Comparison of ENCODE assay signal across 9 cellular contexts in genomic region chr15:66481107-66481856, GRCh38. TPM values are rescaled to one million over a fixed set of nuclear protein-coding genes. Genes with fewer than 3 reads are reported as not detected.
DNase-seq lines count a peak whose midpoint lies in the region; TF ChIP-seq lines count a peak whose summit lies in the region.
"Had no signal": no experiment of that assay in that cellular context is flagged by ENCODE, and none has a peak within 500 bp of the region (broad histone marks: within the 10 kb centered on the region; RNA-seq: fewer than 3 reads in every experiment).

No MANE protein-coding gene starts in this region.

- no peak overlapping the region for H3K4ac ChIP-seq in trophoblast cell (ENCODE audit: low read depth, low read length)

- no peaks in the 10 kb centered on the region for H3K27me3 ChIP-seq in SJCRH30
- no peaks in the 10 kb centered on the region for H3K27me3 ChIP-seq in trophoblast cell (ENCODE audit: insufficient read depth, low read length)

- H3K4me1 Mint-ChIP-seq in endothelial cell (ENCODE audit: unreplicated experiment) = peaks cover 4% of the 10 kb centered on the region

- H3K4me3 ChIP-seq in SJCRH30 (no peak overlapping the region), trophoblast cell (ENCODE audit: low read depth, low read length) (no peak overlapping the region)

- no peak for TF ChIP-seq CTCF in endothelial cell (IDR thresholded peaks at IDR 0.05; ENCODE audit: unreplicated experiment)

- DNase-seq in HK-2 (ENCODE audit: unreplicated experiment) (peak; percentile 44), SJCRH30 (peak; percentile 43 to 51), endothelial cell (ENCODE audit: low spot score) (no peak), trophoblast cell (peak; percentile 90 to 91), DMS79 (lab: John Stamatoyannopoulos, UW) (no peak), DMS53 (lab: John Stamatoyannopoulos, UW) (no peak), HuH-7.5 (ENCODE audit: low spot score) (no peak)
- DNase-seq: activated CD4-positive, alpha-beta T cell treated with anti-CD3 and anti-CD28 coated beads, Interleukin-2, amount 10 ng/mL, durations not matched to agents 24 days and 14 days had no signal

- H3K79me2 ChIP-seq in trophoblast cell (ENCODE audit: control insufficient read depth, insufficient read depth, low read length, poor library complexity) = peaks cover 1% of the 10 kb centered on the region

- H3K23ac ChIP-seq in trophoblast cell (ENCODE audit: low read length) = no peak overlapping the region

- WGBS in trophoblast cell (ENCODE audit: extremely low coverage, insufficient coverage, insufficient read length) = no CpG with 5 or more reads among the region's 10 CpGs

- H3K4me1 ChIP-seq in SJCRH30 (peaks cover 23% of the 10 kb centered on the region), trophoblast cell (ENCODE audit: control insufficient read depth in 1 of 2, insufficient read depth in 2 of 2, low read length in 2 of 2) (peaks cover 11 to 22% of the 10 kb centered on the region in 2 experiments)

- H2BK120ac ChIP-seq in trophoblast cell (ENCODE audit: insufficient read depth, low read length, poor library complexity) = no peak overlapping the region

- no peak overlapping the region for H3K27ac Mint-ChIP-seq in endothelial cell (ENCODE audit: unreplicated experiment)
- H3K27ac Mint-ChIP-seq: activated CD4-positive, alpha-beta T cell treated with anti-CD3 and anti-CD28 coated beads, Interleukin-2, amount 10 ng/mL, durations not matched to agents 24 days and 14 days had no signal

- peak overlapping the region; percentile 14 for H3K4me2 ChIP-seq in trophoblast cell (ENCODE audit: low read length)

- H2AFZ ChIP-seq in trophoblast cell (ENCODE audit: insufficient read depth, low read length, poor library complexity) = no peak overlapping the region

- H3K14ac ChIP-seq in trophoblast cell (ENCODE audit: low read length) = no peak overlapping the region

- peak overlapping the region; percentile 47 for H3K4me3 Mint-ChIP-seq in endothelial cell (ENCODE audit: unreplicated experiment)
- H3K4me3 Mint-ChIP-seq: activated CD4-positive, alpha-beta T cell treated with anti-CD3 and anti-CD28 coated beads, Interleukin-2, amount 10 ng/mL, durations not matched to agents 24 days and 14 days; CD14-positive monocyte had no signal

- H3K27me3 Mint-ChIP-seq in endothelial cell (ENCODE audit: unreplicated experiment) = peaks cover 18% of the 10 kb centered on the region
- H3K27me3 Mint-ChIP-seq: activated CD4-positive, alpha-beta T cell treated with anti-CD3 and anti-CD28 coated beads, Interleukin-2, amount 10 ng/mL, durations not matched to agents 24 days and 14 days had no signal

- H3K9ac ChIP-seq in trophoblast cell (ENCODE audit: low read length) = no peak overlapping the region

- H3K36me3 ChIP-seq in SJCRH30 (peaks cover 21% of the 10 kb centered on the region), trophoblast cell (ENCODE audit: control insufficient read depth in 1 of 2, insufficient read depth in 2 of 2, low read length in 2 of 2) (peaks cover 24 to 30% of the 10 kb centered on the region in 2 experiments)

- H3K27ac ChIP-seq in SJCRH30 = peak overlapping the region; percentile 10; the same call in 1 of the 2 replicates
- peak overlapping the region; percentile 57 for H3K27ac ChIP-seq in trophoblast cell (ENCODE audit: low read depth, low read length)

- H2BK12ac ChIP-seq in trophoblast cell (ENCODE audit: low read length) = peak overlapping the region; percentile 1

- H4K12ac ChIP-seq in trophoblast cell (ENCODE audit: low read depth, low read length) = no peak overlapping the region

- H4K8ac ChIP-seq in trophoblast cell (ENCODE audit: low read depth, low read length) = no peak overlapping the region

- no peak overlapping the region for H2AK5ac ChIP-seq in trophoblast cell (ENCODE audit: low read length)

- H3K18ac ChIP-seq in trophoblast cell (ENCODE audit: low read length) = no peak overlapping the region

- peaks cover 39% of the 10 kb centered on the region for H3K36me3 Mint-ChIP-seq in endothelial cell (ENCODE audit: low read depth, unreplicated experiment)

- no peaks in the 10 kb centered on the region for H3K9me3 Mint-ChIP-seq in endothelial cell (ENCODE audit: unreplicated experiment)
- H3K9me3 Mint-ChIP-seq: activated CD4-positive, alpha-beta T cell treated with anti-CD3 and anti-CD28 coated beads, Interleukin-2, amount 10 ng/mL, durations not matched to agents 24 days and 14 days had no signal

- H4K91ac ChIP-seq in trophoblast cell (ENCODE audit: low read depth, low read length) = no peak overlapping the region

- H3K79me1 ChIP-seq in trophoblast cell (ENCODE audit: low read length) = peaks cover 2% of the 10 kb centered on the region

- H2BK5ac ChIP-seq in trophoblast cell (ENCODE audit: low read depth, low read length, poor library complexity) = peak overlapping the region; percentile 10

- H3K9me3 ChIP-seq in SJCRH30 (replicated peaks) (no peaks in the 10 kb centered on the region), trophoblast cell (ENCODE audit: insufficient read depth, low read depth, low read length) (no peaks in the 10 kb centered on the region)

RNA-seq across cellular contexts. Expression of gene SNAPC5, which starts 16.3 kb away (rescaled TPM):
- 14.6 and 17.1 TPM in 2 replicates for total RNA-seq in SJCRH30 (2014; rRNA removed; shearing (Covaris generic))
- total RNA-seq in endothelial cell (ENCODE audit: unreplicated experiment) = 16.2 TPM
- polyA plus RNA-seq in trophoblast cell (2013) = 12.2 and 13.4 TPM in 2 replicates

RNA-seq across cellular contexts. Expression of gene RPL4, which starts 23.4 kb away (rescaled TPM):
- 6,637 and 6,933 TPM in 2 replicates for total RNA-seq in SJCRH30 (2014; rRNA removed; shearing (Covaris generic))
- 3,652 TPM for total RNA-seq in endothelial cell (ENCODE audit: unreplicated experiment)
- 2,018 and 2,074 TPM in 2 replicates for polyA plus RNA-seq in trophoblast cell (2013)

RNA-seq across cellular contexts. Expression of gene ZWILCH, which starts 23.8 kb away (rescaled TPM):
- 53.4 and 61.8 TPM in 2 replicates for total RNA-seq in SJCRH30 (2014; rRNA removed; shearing (Covaris generic))
- 19.3 TPM for total RNA-seq in endothelial cell (ENCODE audit: unreplicated experiment)
- polyA plus RNA-seq in trophoblast cell (2013) = 15.2 and 15.5 TPM in 2 replicates

Comparison
In these comparisons a context has a peak if more than half of its experiments do, and no peak if none do; other contexts are left out.
1. DNase-seq: peak in HK-2 (single experiment), SJCRH30 (2 of 2) and trophoblast cell (2 of 2); none in endothelial cell (single experiment), DMS79 (single experiment), DMS53 (single experiment) and HuH-7.5 (single experiment).